Comparison of ENCODE assay signal across 21 cellular contexts in genomic region chr3:623914-624545, GRCh38.
DNase-seq lines count a peak whose midpoint lies in the region; ATAC-seq, FAIRE-seq and TF ChIP-seq lines count a peak whose summit lies in the region.
"Had no signal": no experiment of that assay in that cellular context is flagged by ENCODE, and none has a peak within 500 bp of the region (broad histone marks: within the 10 kb centered on the region; RNA-seq: fewer than 3 reads in every experiment).

No MANE protein-coding gene starts in this region.

- H4K20me1 ChIP-seq in HepG2 (ENCODE audit: insufficient read depth, low read length) (no peaks in the 10 kb centered on the region), K562 (replicated peaks; ENCODE audit: control insufficient read depth, insufficient read depth, low read length) (no peaks in the 10 kb centered on the region), neural cell (ENCODE audit: insufficient read depth) (no peaks in the 10 kb centered on the region)
- H4K20me1 ChIP-seq: BLaER1 had no signal

- FAIRE-seq in HepG2 (lab: Jason Lieb, UNC), result no peak
- no peak for FAIRE-seq in K562 (lab: Jason Lieb, UNC)
- FAIRE-seq: G401.6, GM12891, GM19239 had no signal

- H3K4me3 ChIP-seq in HepG2 (replicated peaks in 1 of 3; ENCODE audit: insufficient read depth in 1 of 3, low read depth in 2 of 3, low read length in 3 of 3), result no peak overlapping the region
- no peak overlapping the region for H3K4me3 ChIP-seq in right lobe of liver
- H3K4me3 ChIP-seq in K562, result no peak overlapping the region
- H3K4me3 ChIP-seq in neural cell (ENCODE audit: low read length), result peak overlapping the region; percentile 8
- no peak overlapping the region for H3K4me3 ChIP-seq in body of pancreas
- H3K4me3 ChIP-seq: BLaER1 had no signal

- in situ Hi-C loops in HepG2 (cut with HindIII; ENCODE audit: extremely low pct_ligation_motif_present, low pct_unique_long_range_greater_than_20kb) (no loop called here), K562 (cut with MboI) (no loop called here)

- BruUV-seq in HepG2 (replicated peaks; lab: Mats Ljungman, UMichigan) (no TSS peak), K562 (replicated peaks; lab: Mats Ljungman, UMichigan) (no TSS peak)

- H3K9me2 ChIP-seq in neural cell (ENCODE audit: insufficient read depth, low read length), result no peaks in the 10 kb centered on the region

- H3K4me1 ChIP-seq in HepG2 (ENCODE audit: insufficient read depth, low read length), result no peaks in the 10 kb centered on the region
- no peaks in the 10 kb centered on the region for H3K4me1 ChIP-seq in right lobe of liver
- H3K4me1 ChIP-seq in K562 (replicated peaks in 1 of 2; ENCODE audit: control insufficient read depth in 2 of 2, insufficient read depth in 2 of 2, low read length in 2 of 2), result no peaks in the 10 kb centered on the region
- no peaks in the 10 kb centered on the region for H3K4me1 ChIP-seq in body of pancreas
- H3K4me1 ChIP-seq: BE2C, BLaER1, Caco-2 had no signal

- TF ChIP-seq POLR2A in HepG2 (IDR thresholded peaks at IDR 0.05; ENCODE audit: insufficient read depth in 1 of 2, low read depth in 2 of 2, low read length in 2 of 2) (no peak), right lobe of liver (IDR thresholded peaks at IDR 0.05) (no peak), K562 (conservative IDR thresholded peaks at IDR 0.05) (no peak), body of pancreas (IDR thresholded peaks at IDR 0.05) (no peak)

- H3K9ac ChIP-seq in HepG2 (ENCODE audit: insufficient read depth, low read depth, low read length) (no peak overlapping the region), K562 (ENCODE audit: insufficient read depth in 1 of 2, low read depth in 2 of 2, low read length in 2 of 2) (no peak overlapping the region), neural cell (ENCODE audit: low read length) (no peak overlapping the region)
- H3K9ac ChIP-seq: BLaER1 had no signal

- CTCF ChIA-PET in HepG2 (lab: Yijun Ruan, JAX; ENCODE audit: low intra/inter-chr PET ratio, low total read pairs), result no interaction called here
- CTCF ChIA-PET in K562 (lab: Yijun Ruan, JAX; ENCODE audit: low intra/inter-chr PET ratio), result no interaction called here

- WGBS in HepG2 (ENCODE audit: low lambda C conversion rate), result 1% methylated on average over 4 of the region's 4 CpGs
- WGBS in right lobe of liver (ENCODE audit: insufficient coverage, low coverage, low lambda C conversion rate, missing lambda C conversion rate), result 45% methylated on average over 4 of the region's 4 CpGs
- 2% methylated on average over 4 of the region's 4 CpGs for WGBS in K562 (ENCODE audit: insufficient coverage, low coverage, missing lambda C conversion rate)
- 59 to 65% methylated on average over 4 of the region's 4 CpGs for WGBS in body of pancreas, 2 donors

- ATAC-seq in HepG2 (no peak), right lobe of liver (no peak), K562 (no peak), GM21360 (IDR thresholded peaks at IDR 0.05; ENCODE audit: unreplicated experiment) (no peak), body of pancreas (no peak)

- TF ChIP-seq EP300 in HepG2 (IDR thresholded peaks at IDR 0.05; ENCODE audit: low read depth in 2 of 2, low read length in 2 of 2) (no peak), HepG2 (CRISPR knock-in tag; IDR thresholded peaks at IDR 0.05; ENCODE audit: borderline replicate concordance) (no peak), K562 (IDR thresholded peaks at IDR 0.05; ENCODE audit: low read length) (no peak), neural cell (conservative IDR thresholded peaks at IDR 0.05; ENCODE audit: poor library complexity, severe bottlenecking) (peak; percentile 82)

- H3K4me2 ChIP-seq in HepG2 (ENCODE audit: low read depth, low read length) (no peak overlapping the region), K562 (ENCODE audit: insufficient read depth, low read length) (no peak overlapping the region), neural cell (ENCODE audit: low read length) (no peak overlapping the region)
- H3K4me2 ChIP-seq: BLaER1 had no signal

- TF ChIP-seq RAD21 in HepG2 (CRISPR knock-in tag; IDR thresholded peaks at IDR 0.05) (no peak), K562 (CRISPR knock-in tag; conservative IDR thresholded peaks at IDR 0.05 in 1 of 2, IDR thresholded peaks at IDR 0.05 in 1 of 2) (no peak), neural cell (conservative IDR thresholded peaks at IDR 0.05) (no peak)

- H3K27me3 ChIP-seq in HepG2 (ENCODE audit: control insufficient read depth in 1 of 2, insufficient read depth in 2 of 2, low read length in 2 of 2), result no peaks in the 10 kb centered on the region
- no peaks in the 10 kb centered on the region for H3K27me3 ChIP-seq in right lobe of liver
- no peaks in the 10 kb centered on the region for H3K27me3 ChIP-seq in K562 (ENCODE audit: control insufficient read depth in 2 of 2, insufficient read depth in 2 of 2, low read length in 2 of 2)
- no peaks in the 10 kb centered on the region for H3K27me3 ChIP-seq in neural cell (ENCODE audit: insufficient read depth, low read depth, low read length)
- no peaks in the 10 kb centered on the region for H3K27me3 ChIP-seq in body of pancreas
- H3K27me3 ChIP-seq: BE2C, BLaER1 had no signal

- POLR2A ChIA-PET in HepG2 (lab: Yijun Ruan, JAX), result no interaction called here
- POLR2A ChIA-PET in K562 (lab: Yijun Ruan, JAX), result no interaction called here

- H3K9me3 ChIP-seq in HepG2 (ENCODE audit: low read length) (peaks cover 71% of the 10 kb centered on the region), right lobe of liver (no peaks in the 10 kb centered on the region), K562 (replicated peaks; ENCODE audit: control insufficient read depth, insufficient read depth, low read depth, low read length) (no peaks in the 10 kb centered on the region), neural cell (ENCODE audit: low read length) (no peaks in the 10 kb centered on the region), body of pancreas (no peaks in the 10 kb centered on the region)
- H3K9me3 ChIP-seq: BE2C, BLaER1, Caco-2 had no signal

- DNase-seq in HepG2 (ENCODE audit: low spot score) (no peak), right lobe of liver (no peak), K562 (ENCODE audit: extremely low read depth in 1 of 4, low spot score in 3 of 4) (no peak), body of pancreas (no peak)
- DNase-seq: ACHN; BE2C; C1 segment of cervical spinal cord; Caco-2; Calu3; CD4-positive, alpha-beta memory T cell; CD4-positive, CD25-positive, alpha-beta regulatory T cell; CD8-positive, alpha-beta memory T cell; DMS79 treated with DMSO at 0.1 percent for 48 hours; GF-D8 had no signal

- H3K79me2 ChIP-seq in HepG2 (ENCODE audit: insufficient read depth, low read length) (no peaks in the 10 kb centered on the region), K562 (ENCODE audit: control insufficient read depth, insufficient read depth, low read length) (no peaks in the 10 kb centered on the region), neural cell (replicated peaks; ENCODE audit: insufficient read depth, low read length) (no peaks in the 10 kb centered on the region)

- H3K9me1 ChIP-seq in K562 (ENCODE audit: control insufficient read depth, insufficient read depth, low read length), result no peaks in the 10 kb centered on the region

- intact Hi-C loops in HepG2 (cut with micrococcal nuclease; ENCODE audit: unreplicated experiment) (no loop called here), right lobe of liver (cut with DNase I) (no loop called here), K562 (cut with micrococcal nuclease) (no loop called here), body of pancreas (cut with DNase I) (no loop called here)

- H3K27ac ChIP-seq in HepG2 (ENCODE audit: extremely low read length, insufficient read depth, low read length) (no peak overlapping the region), right lobe of liver (no peak overlapping the region), K562 (ENCODE audit: extremely low read depth, low read depth, low read length) (no peak overlapping the region), neural cell (ENCODE audit: low read length) (peak overlapping the region; percentile 43), body of pancreas (no peak overlapping the region)
- H3K27ac ChIP-seq: 22Rv1, BLaER1 had no signal

- H2AFZ ChIP-seq in HepG2 (ENCODE audit: low read length) (no peak overlapping the region), K562 (ENCODE audit: low read depth, low read length) (no peak overlapping the region), neural cell (ENCODE audit: low read depth, low read length) (no peak overlapping the region)

- no peak for TF ChIP-seq CTCF in HepG2 (CRISPR knock-in tag; IDR thresholded peaks at IDR 0.05)
- no peak for TF ChIP-seq CTCF in right lobe of liver (IDR thresholded peaks at IDR 0.05)
- TF ChIP-seq CTCF in K562 (IDR thresholded peaks at IDR 0.05 in 2 of 3, conservative IDR thresholded peaks at IDR 0.05 in 1 of 3; ENCODE audit: insufficient read depth in 2 of 3, low read depth in 1 of 3, low read length in 3 of 3), result no peak
- no peak for TF ChIP-seq CTCF in neural cell (IDR thresholded peaks at IDR 0.05; ENCODE audit: poor library complexity, severe bottlenecking)
- no peak for TF ChIP-seq CTCF in body of pancreas (IDR thresholded peaks at IDR 0.05)

- H3F3A ChIP-seq in neural cell (ENCODE audit: insufficient read depth, low read length, poor library complexity, severe bottlenecking), result no peaks in the 10 kb centered on the region

- H3K36me3 ChIP-seq in HepG2 (replicated peaks in 1 of 2; ENCODE audit: control insufficient read depth in 1 of 2, insufficient read depth in 2 of 2, low read length in 2 of 2), result no peaks in the 10 kb centered on the region
- no peaks in the 10 kb centered on the region for H3K36me3 ChIP-seq in right lobe of liver
- no peaks in the 10 kb centered on the region for H3K36me3 ChIP-seq in K562 (ENCODE audit: control insufficient read depth, insufficient read depth, low read length)
- no peaks in the 10 kb centered on the region for H3K36me3 ChIP-seq in neural cell (ENCODE audit: insufficient read depth, low read length)
- no peaks in the 10 kb centered on the region for H3K36me3 ChIP-seq in body of pancreas (replicated peaks in 1 of 2; ENCODE audit: insufficient read depth in 1 of 2, low read depth in 2 of 2)
- H3K36me3 ChIP-seq: BE2C, BLaER1 had no signal

TF ChIP-seq in HepG2, 621 proteins besides CTCF, POLR2A, EP300 and RAD21 (continues in another document):
- TF ChIP-seq PRMT3 (CRISPR knock-in tag; IDR thresholded peaks at IDR 0.05; ENCODE audit: borderline replicate concordance, low read depth) (no peak), MAFF (IDR thresholded peaks at IDR 0.05; ENCODE audit: low read depth, low read length) (peak; percentile 58)

TF ChIP-seq in K562, 482 proteins besides CTCF, POLR2A, EP300 and RAD21 (continues in another document):
- TF ChIP-seq BMI1 (IDR thresholded peaks at IDR 0.05; ENCODE audit: low read length) (no peak), MAFK (IDR thresholded peaks at IDR 0.05; ENCODE audit: low read length) (peak; percentile 48; the same call in 1 of the 2 replicates), C11orf30 (IDR thresholded peaks at IDR 0.05; ENCODE audit: low read depth) (0 out of 2 replicates have a peak, but pooled peaks have one; percentile 60), MAFG (tag; conservative IDR thresholded peaks at IDR 0.05) (peak; percentile 64)

TF ChIP-seq in neural cell, 6 proteins besides CTCF, POLR2A, EP300 and RAD21 (continues in another document):
- TF ChIP-seq POLR2AphosphoS5 (IDR thresholded peaks at IDR 0.05) (peak; percentile 74), MXI1 (conservative IDR thresholded peaks at IDR 0.05; ENCODE audit: poor library complexity, severe bottlenecking) (no peak), EZH2 (IDR thresholded peaks at IDR 0.05; ENCODE audit: borderline replicate concordance, insufficient read depth, low read length, poor library complexity, severe bottlenecking) (no peak), SMC3 (conservative IDR thresholded peaks at IDR 0.05; ENCODE audit: poor library complexity) (no peak)

Comparison
In these comparisons a context has a peak if more than half of its experiments do, and no peak if none do; other contexts are left out.
1. Of the 241 proteins assayed by ChIP-seq in both HepG2 and K562: peak only in HepG2: none; only in K562: MAFG; in both: MAFF and MAFK; in neither: 238.